In the genomic region with DNA sequence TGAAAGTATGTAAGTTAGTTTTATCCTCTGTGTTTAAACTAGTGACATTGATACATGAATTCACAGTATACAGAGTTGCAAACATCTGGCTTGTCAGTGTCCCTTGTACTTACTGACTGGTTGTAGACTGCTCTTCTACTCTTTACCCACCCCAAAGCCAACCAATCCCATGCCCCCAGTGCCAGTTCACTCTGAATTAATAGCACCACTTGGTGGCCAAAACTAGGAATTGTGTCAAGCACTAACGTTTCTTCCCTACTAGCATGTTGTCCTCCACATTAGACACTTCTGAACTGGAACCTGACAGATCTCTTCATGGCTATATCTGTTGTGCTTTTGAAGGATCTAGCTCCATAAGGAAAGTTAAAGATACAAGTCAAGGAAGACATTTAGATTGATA, we compare ENCODE assay signal across 8 cellular contexts. TPM values are rescaled to one million over a fixed set of nuclear protein-coding genes. Genes with fewer than 3 reads are reported as not detected.
DNase-seq lines count a peak whose midpoint lies in the region; ATAC-seq and TF ChIP-seq lines count a peak whose summit lies in the region.

No MANE protein-coding gene starts in this region.

- no peak overlapping the region for H3K27ac Mint-ChIP-seq in stimulated activated naive B cell treated with anti-CD40 and anti-IgM and Interleukin-4, amounts not matched to agents 10 μg/mL and 1 μg/mL and 100 μg/mL, for 72 hours

- H3K4me3 ChIP-seq in NB4 (ENCODE audit: low read depth, low read length) (no peak overlapping the region), cardiac fibroblast (replicated peaks in 1 of 2; ENCODE audit: low read depth in 2 of 2, low read length in 2 of 2) (no peak overlapping the region)

- no peak overlapping the region for H3K4me3 Mint-ChIP-seq in stimulated activated naive B cell treated with anti-CD40 and anti-IgM and Interleukin-4, amounts not matched to agents 10 μg/mL and 1 μg/mL and 100 μg/mL, for 72 hours
- no peak overlapping the region for H3K4me3 Mint-ChIP-seq in activated T-cell treated with anti-CD3 and anti-CD28 coated beads, Interleukin-2, amount 50 U/mL, for 4 hours

- peak; percentile 51; the same call in 2 of the 3 replicates for TF ChIP-seq CTCF in GM12872 (IDR thresholded peaks at IDR 0.05; ENCODE audit: insufficient read depth, low read depth, low read length)
- peak; percentile 17 for TF ChIP-seq CTCF in NB4 (IDR thresholded peaks at IDR 0.05; ENCODE audit: low read depth, low read length)
- TF ChIP-seq CTCF in cardiac fibroblast (IDR thresholded peaks at IDR 0.05; ENCODE audit: low read depth, low read length) = peak; percentile 39

- H3K4me1 Mint-ChIP-seq in stimulated activated naive B cell treated with anti-CD40 and anti-IgM and Interleukin-4, amounts not matched to agents 10 μg/mL and 1 μg/mL and 100 μg/mL, for 72 hours = no peaks in the 10 kb centered on the region
- no peaks in the 10 kb centered on the region for H3K4me1 Mint-ChIP-seq in activated T-cell treated with anti-CD3 and anti-CD28 coated beads, Interleukin-2, amount 50 U/mL, for 4 hours (ENCODE audit: low read depth)

- DNase-seq in 8988T (peak; percentile 29), NB4 (ENCODE audit: low read depth) (peak; percentile 63), cardiac fibroblast (ENCODE audit: low read depth in 2 of 2) (peak; percentile 57 to 69)
- no peak for DNase-seq in stimulated activated naive B cell treated with anti-CD40 and anti-IgM and Interleukin-4, amounts not matched to agents 10 μg/mL and 1 μg/mL and 100 μg/mL, for 72 hours
- DNase-seq in activated T-cell treated with anti-CD3 and anti-CD28 coated beads, Interleukin-2, amount 50 U/mL, for 4 hours = no peak

- no peaks in the 10 kb centered on the region for H3K27me3 Mint-ChIP-seq in stimulated activated naive B cell treated with anti-CD40 and anti-IgM and Interleukin-4, amounts not matched to agents 10 μg/mL and 1 μg/mL and 100 μg/mL, for 72 hours
- no peaks in the 10 kb centered on the region for H3K27me3 Mint-ChIP-seq in activated T-cell treated with anti-CD3 and anti-CD28 coated beads, Interleukin-2, amount 50 U/mL, for 4 hours (ENCODE audit: low read depth)

- TF ChIP-seq POLR2A in NB4 (IDR thresholded peaks at IDR 0.05; ENCODE audit: extremely low read depth, insufficient read length) = no peak

- H3K36me3 Mint-ChIP-seq in stimulated activated naive B cell treated with anti-CD40 and anti-IgM and Interleukin-4, amounts not matched to agents 10 μg/mL and 1 μg/mL and 100 μg/mL, for 72 hours = peaks cover 9 to 22% of the 10 kb centered on the region in 2 donors
- peaks cover 16% of the 10 kb centered on the region for H3K36me3 Mint-ChIP-seq in activated T-cell treated with anti-CD3 and anti-CD28 coated beads, Interleukin-2, amount 50 U/mL, for 4 hours (ENCODE audit: insufficient read depth)

- no peaks in the 10 kb centered on the region for H3K9me3 Mint-ChIP-seq in stimulated activated naive B cell treated with anti-CD40 and anti-IgM and Interleukin-4, amounts not matched to agents 10 μg/mL and 1 μg/mL and 100 μg/mL, for 72 hours
- H3K9me3 Mint-ChIP-seq in activated T-cell treated with anti-CD3 and anti-CD28 coated beads, Interleukin-2, amount 50 U/mL, for 4 hours = no peaks in the 10 kb centered on the region

- peak; percentile 45 for ATAC-seq in stimulated activated naive B cell treated with anti-CD40 and anti-IgM and Interleukin-4, amounts not matched to agents 10 μg/mL and 1 μg/mL and 100 μg/mL, for 72 hours (replicated peaks)
- ATAC-seq in HG03565 (IDR thresholded peaks at IDR 0.05; ENCODE audit: unreplicated experiment) (no peak), HG02588 (IDR thresholded peaks at IDR 0.05; ENCODE audit: unreplicated experiment) (no peak)
- no peak for ATAC-seq in activated T-cell treated with anti-CD3 and anti-CD28 coated beads, Interleukin-2, amount 50 U/mL, for 4 hours

RNA-seq across cellular contexts. Expression of a gene that starts 27.2 kb away (rescaled TPM):
- total RNA-seq in activated T-cell treated with anti-CD3 and anti-CD28 coated beads, Interleukin-2, amount 50 U/mL, for 4 hours = not detected

Comparison
In these comparisons a context has a peak if more than half of its experiments do, and no peak if none do; other contexts are left out.
1. DNase-seq: peak in 8988T (single experiment), NB4 (single experiment) and cardiac fibroblast (2 of 2); none in stimulated activated naive B cell treated with anti-CD40 and anti-IgM and Interleukin-4, amounts not matched to agents 10 μg/mL and 1 μg/mL and 100 μg/mL, for 72 hours (single experiment) and activated T-cell treated with anti-CD3 and anti-CD28 coated beads, Interleukin-2, amount 50 U/mL, for 4 hours (single experiment).
2. ATAC-seq: peak in stimulated activated naive B cell treated with anti-CD40 and anti-IgM and Interleukin-4, amounts not matched to agents 10 μg/mL and 1 μg/mL and 100 μg/mL, for 72 hours (2 of 2); none in HG03565 (single experiment), activated T-cell treated with anti-CD3 and anti-CD28 coated beads, Interleukin-2, amount 50 U/mL, for 4 hours (0 of 2) and HG02588 (single experiment).
3. Peak in every context shown above with its lines, with median percentiles within 50 percentile points of each other: CTCF ChIP-seq.